8 cellular contexts compared by ENCODE assay signal in genomic region chr2:42752299-42752698, GRCh38. TPM values are rescaled to one million over a fixed set of nuclear protein-coding genes. Genes with fewer than 3 reads are reported as not detected.
DNase-seq lines count a peak whose midpoint lies in the region; ATAC-seq lines count a peak whose summit lies in the region.

No MANE protein-coding gene starts in this region.

- peaks cover 14% of the 10 kb centered on the region for H3K36me3 Mint-ChIP-seq in T-helper 17 cell (ENCODE audit: low read depth)

- H3K4me3 Mint-ChIP-seq in T-helper 17 cell = no peak overlapping the region

- peak overlapping the region; percentile 37 for H3K27ac Mint-ChIP-seq in T-helper 17 cell

- peaks cover 16% of the 10 kb centered on the region for H3K4me1 Mint-ChIP-seq in T-helper 17 cell

- DNase-seq in AML-193 (lab: John Stamatoyannopoulos, UW) = peak; percentile 98
- DNase-seq in T-helper 17 cell = no peak
- no peak for DNase-seq in SW480 (ENCODE audit: low spot score)
- no peak for DNase-seq in mesenteric fat pad (ENCODE audit: low spot score)
- no peak for DNase-seq in DMS114 treated with DMSO at 0.1 percent for 48 hours (lab: John Stamatoyannopoulos, UW; ENCODE audit: unreplicated experiment)
- no peak for DNase-seq in DMS153 (lab: John Stamatoyannopoulos, UW)

- ATAC-seq in GM19395 (IDR thresholded peaks at IDR 0.05; ENCODE audit: unreplicated experiment) (peak; percentile 73), HG03108 (IDR thresholded peaks at IDR 0.05; ENCODE audit: unreplicated experiment) (peak; percentile 48), T-helper 17 cell (peak; percentile 59)

- H3K27me3 Mint-ChIP-seq in T-helper 17 cell = no peaks in the 10 kb centered on the region

- H3K9me3 ChIP-seq in T-helper 17 cell (ENCODE audit: control insufficient read depth, low read length, poor library complexity, severe bottlenecking) = no peaks in the 10 kb centered on the region

RNA-seq across cellular contexts. Expression of gene OXER1, which starts 11.6 kb away (rescaled TPM):
- total RNA-seq in T-helper 17 cell (under 1 TPM in 1 of 2 donors, not detected in 1; 0.25 TPM), mesenteric fat pad (0.84 TPM)

RNA-seq across cellular contexts. Expression of gene HAAO, which starts 40.1 kb away (rescaled TPM):
- total RNA-seq in T-helper 17 cell (under 1 TPM in 1 of 2 donors, not detected in 1; 0.37 TPM), mesenteric fat pad (2.8 TPM)

Comparison
In these comparisons a context has a peak if more than half of its experiments do, and no peak if none do; other contexts are left out.
1. DNase-seq: peak in AML-193 (2 of 2); none in T-helper 17 cell (0 of 3), SW480 (single experiment), mesenteric fat pad (single experiment), DMS114 treated with DMSO at 0.1 percent for 48 hours (single experiment) and DMS153 (single experiment).
2. Peak in every context shown above with its lines, with median percentiles within 50 percentile points of each other: ATAC-seq.